9 cellular contexts compared by ENCODE assay signal in the genomic region with DNA sequence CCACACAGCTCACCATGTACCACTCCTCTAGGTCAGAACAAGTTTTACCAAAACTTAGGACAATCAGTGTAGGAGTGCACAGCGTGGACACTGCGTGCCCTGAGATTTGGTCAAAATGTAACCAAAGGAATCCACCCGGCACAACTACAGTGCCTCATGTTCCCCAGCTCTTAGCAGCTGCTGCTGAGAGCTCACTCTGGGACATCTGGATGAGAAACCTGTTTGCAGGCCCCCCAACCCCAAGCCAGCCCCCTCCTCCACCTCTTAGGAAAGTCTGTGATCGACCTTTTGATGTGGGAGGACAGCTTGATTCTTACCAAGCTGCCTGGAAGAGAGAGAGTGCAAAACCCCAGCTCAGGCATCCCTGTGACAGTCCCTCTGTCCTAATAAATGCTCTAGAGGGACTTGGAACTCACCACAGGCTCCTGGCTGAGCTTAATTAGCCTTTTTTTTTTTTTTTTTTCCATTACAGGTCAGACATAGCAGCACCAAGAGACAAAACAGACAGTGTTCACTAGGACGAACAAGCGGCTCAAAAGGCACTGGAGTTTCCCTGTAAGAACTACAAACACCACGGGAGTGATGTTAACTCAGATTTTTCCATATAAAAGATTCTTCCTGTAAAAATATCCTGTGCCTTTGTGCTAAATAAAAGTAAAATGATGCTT.
DNase-seq lines count a peak whose midpoint lies in the region; ATAC-seq and TF ChIP-seq lines count a peak whose summit lies in the region.
"Had no signal": no experiment of that assay in that cellular context is flagged by ENCODE, and none has a peak within 500 bp of the region (broad histone marks: within the 10 kb centered on the region; RNA-seq: fewer than 3 reads in every experiment).

No MANE protein-coding gene starts in this region.

- CTCF ChIA-PET in BJ (lab: Yijun Ruan, JAX), result interaction anchor here (0.9 to 4.0 kb wide), 8 partner anchors 12 to 156 kb away, joined by 3 to 19 read pairs (median 3); a partner anchor contains a TSS

- POLR2A ChIA-PET in BJ (lab: Charles Lee), result interaction anchor here (0.6 to 1.4 kb wide), 7 partner anchors 31 to 151 kb away, joined by 3 to 11 read pairs (median 4); no protein-coding TSS in a partner anchor

- H3K23ac ChIP-seq in neuronal stem cell (ENCODE audit: low read depth, low read length, poor library complexity), result no peak overlapping the region

- no peak overlapping the region for H3K14ac ChIP-seq in neuronal stem cell (ENCODE audit: low read length)

- peak overlapping the region; percentile 46 for H3K9ac ChIP-seq in neuronal stem cell (ENCODE audit: low read depth, low read length, poor library complexity)

- WGBS in neuronal stem cell (ENCODE audit: extremely low coverage in 2 of 2, insufficient read length in 2 of 2, insufficient replicate concordance in 1 of 2), 2 donors, result no CpG with 5 or more reads among the region's 7 CpGs

- H3K27ac ChIP-seq in RWPE2 (ENCODE audit: poor library complexity, severe bottlenecking) (peak overlapping the region; percentile 99), neuronal stem cell (replicated peaks; ENCODE audit: low read length) (peak overlapping the region; percentile 77)

- no peak overlapping the region for H2BK15ac ChIP-seq in neuronal stem cell (ENCODE audit: low read length)

- no peak overlapping the region for H2BK12ac ChIP-seq in neuronal stem cell (ENCODE audit: low read length)

- no peak overlapping the region for H2AK5ac ChIP-seq in neuronal stem cell (ENCODE audit: low read depth, low read length)

- H3K36me3 ChIP-seq in BJ (ENCODE audit: control insufficient read depth, insufficient read depth, low read length) (0 out of 2 replicates have a peak, but pooled peaks cover 1% of the 10 kb centered on the region), RWPE2 (ENCODE audit: low read depth) (0 out of 2 replicates have a peak, but pooled peaks cover 3% of the 10 kb centered on the region), neuronal stem cell (replicated peaks in 1 of 2; ENCODE audit: control insufficient read depth in 2 of 2, insufficient read depth in 2 of 2, low read length in 2 of 2) (peaks cover 2 to 35% of the 10 kb centered on the region in 2 donors)

- no peak overlapping the region for H2BK5ac ChIP-seq in neuronal stem cell (ENCODE audit: low read length)

- peak overlapping the region; percentile 44 for H3K18ac ChIP-seq in neuronal stem cell (ENCODE audit: low read length)

- H2AFZ ChIP-seq in neuronal stem cell (ENCODE audit: low read length), result peak overlapping the region; percentile 85

- no peaks in the 10 kb centered on the region for H3K27me3 ChIP-seq in BJ (ENCODE audit: control insufficient read depth, insufficient read depth, low read length)
- H3K27me3 ChIP-seq in RWPE2 (ENCODE audit: insufficient read depth, poor library complexity, severe bottlenecking), result no peaks in the 10 kb centered on the region
- H3K27me3 ChIP-seq in neuronal stem cell (ENCODE audit: control insufficient read depth in 3 of 3, insufficient read depth in 3 of 3, low read depth in 1 of 3, low read length in 3 of 3), result no peaks in the 10 kb centered on the region

- H2BK120ac ChIP-seq in neuronal stem cell (ENCODE audit: low read depth, low read length), result no peak overlapping the region

- H4K91ac ChIP-seq in neuronal stem cell (ENCODE audit: low read depth, low read length, poor library complexity), result no peak overlapping the region

- no peak for ATAC-seq in RWPE2 (ENCODE audit: low read depth)
- ATAC-seq in GM19395 (IDR thresholded peaks at IDR 0.05; ENCODE audit: unreplicated experiment), result no peak
- no peak for ATAC-seq in HG02870 (IDR thresholded peaks at IDR 0.05; ENCODE audit: unreplicated experiment)

- peaks cover 5% of the 10 kb centered on the region for H3K79me1 ChIP-seq in neuronal stem cell (ENCODE audit: low read depth, low read length)

- H4K8ac ChIP-seq in neuronal stem cell (ENCODE audit: low read depth, low read length), result no peak overlapping the region

- no peak for DNase-seq in BJ (ENCODE audit: low read depth)
- DNase-seq in RWPE2 (ENCODE audit: low spot score), result no peak
- DNase-seq in fibroblast of villous mesenchyme (ENCODE audit: low read depth), result peak; percentile 33
- DNase-seq in neuronal stem cell (ENCODE audit: low spot score), result no peak
- DNase-seq in OCI-M2 (lab: John Stamatoyannopoulos, UW; ENCODE audit: unreplicated experiment), result no peak
- no peak for DNase-seq in DMS153 treated with DMSO at 0.1 percent for 48 hours (lab: John Stamatoyannopoulos, UW; ENCODE audit: unreplicated experiment)
- DNase-seq: activated naive CD4-positive, alpha-beta T cell treated with Interleukin-2 at 50 U/mL for 16 hours had no signal

- no peak overlapping the region for H3K4ac ChIP-seq in neuronal stem cell (ENCODE audit: low read length)

- no peak for TF ChIP-seq CTCF in BJ (IDR thresholded peaks at IDR 0.05; ENCODE audit: insufficient read depth, low read depth, low read length)
- no peak for TF ChIP-seq CTCF in RWPE2 (IDR thresholded peaks at IDR 0.05; ENCODE audit: poor library complexity, severe bottlenecking)
- no peak for TF ChIP-seq CTCF in fibroblast of villous mesenchyme (IDR thresholded peaks at IDR 0.05; ENCODE audit: insufficient read depth, low read depth, low read length)

- H3K4me3 ChIP-seq in BJ (ENCODE audit: low read depth, low read length) (peak overlapping the region; percentile 55), RWPE2 (ENCODE audit: severe bottlenecking) (peak overlapping the region; percentile 57), fibroblast of villous mesenchyme (ENCODE audit: low read depth, low read length) (peak overlapping the region; percentile 64), neuronal stem cell (ENCODE audit: low read length in 2 of 2) (peak overlapping the region; percentile 53 to 75)

- peak overlapping the region; percentile 81 for H3K4me2 ChIP-seq in neuronal stem cell (ENCODE audit: insufficient read depth, low read length, poor library complexity, severe bottlenecking)

- H3K4me1 ChIP-seq in RWPE2 (ENCODE audit: insufficient read depth, poor library complexity, severe bottlenecking) (peaks cover 40% of the 10 kb centered on the region), neuronal stem cell (ENCODE audit: control insufficient read depth in 2 of 2, insufficient read depth in 1 of 2, low read depth in 1 of 2, low read length in 2 of 2) (peaks cover 33 to 49% of the 10 kb centered on the region in 2 donors)

- H3K9me3 ChIP-seq in RWPE2 (ENCODE audit: severe bottlenecking) (no peaks in the 10 kb centered on the region), neuronal stem cell (replicated peaks in 1 of 2; ENCODE audit: control insufficient read depth in 2 of 2, insufficient read depth in 1 of 2, low read depth in 1 of 2, low read length in 2 of 2) (no peaks in the 10 kb centered on the region)
